8 cellular contexts compared by ENCODE assay signal in the genomic region with DNA sequence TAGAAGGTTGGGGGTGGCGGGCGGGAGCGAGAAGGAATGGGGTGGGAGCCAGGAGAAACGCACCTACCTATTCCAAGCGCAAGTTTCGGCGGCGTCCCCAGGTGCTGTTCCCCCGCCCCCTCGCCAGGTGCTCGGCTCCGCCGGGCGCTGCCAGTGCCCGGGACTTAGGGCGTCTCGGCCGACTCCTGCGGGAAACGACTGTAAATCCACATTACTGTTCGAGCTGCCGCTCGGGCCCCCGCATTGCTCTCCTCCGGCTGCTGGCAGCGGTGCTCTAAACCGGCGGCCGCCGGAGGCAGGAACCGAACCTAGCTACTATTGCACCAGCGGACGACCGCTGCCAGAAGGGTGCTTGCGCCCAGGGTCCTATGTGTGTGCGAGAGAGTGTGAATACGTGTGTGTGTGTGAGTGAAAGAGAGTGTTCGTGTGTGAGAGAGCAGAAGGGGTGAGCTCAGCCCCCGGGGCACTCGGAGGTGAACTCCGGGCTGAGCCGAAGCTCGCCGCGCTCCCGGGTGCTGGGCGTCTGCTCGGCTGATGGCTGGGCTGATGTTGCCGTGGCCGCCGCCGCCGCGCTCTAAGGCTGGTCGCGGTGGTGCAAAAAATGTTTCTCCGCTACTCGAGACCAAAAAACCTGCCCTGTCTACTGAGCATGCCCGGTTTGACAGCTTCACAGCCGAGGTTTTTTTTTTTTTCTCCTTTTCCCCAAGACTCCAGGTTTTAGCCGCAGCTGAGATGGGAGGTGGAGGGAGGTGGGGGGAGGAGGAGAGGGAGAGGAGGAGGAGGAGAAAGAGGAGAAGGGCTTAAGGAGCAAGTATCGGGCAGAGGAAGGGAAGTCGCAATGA.
DNase-seq lines count a peak whose midpoint lies in the region; ATAC-seq, FAIRE-seq and TF ChIP-seq lines count a peak whose summit lies in the region.

No MANE protein-coding gene starts in this region.

- H3K4me1 ChIP-seq in Caco-2 (no peaks in the 10 kb centered on the region), right lobe of liver (no peaks in the 10 kb centered on the region), testis (no peaks in the 10 kb centered on the region)

- no peaks in the 10 kb centered on the region for H3K9me3 ChIP-seq in Caco-2
- H3K9me3 ChIP-seq in right lobe of liver: no peaks in the 10 kb centered on the region
- H3K9me3 ChIP-seq in testis: no peaks in the 10 kb centered on the region

- intact Hi-C loops in Caco-2 (cut with micrococcal nuclease; ENCODE audit: unreplicated experiment) (no loop called here), right lobe of liver (cut with DNase I) (no loop called here), testis (cut with DNase I; ENCODE audit: low total_unique reads) (no loop called here)

- FAIRE-seq in bronchial epithelial cell (lab: Jason Lieb, UNC): no peak

- peaks cover 5% of the 10 kb centered on the region for H3K36me3 Mint-ChIP-seq in Caco-2 (ENCODE audit: insufficient read depth, unreplicated experiment)

- H3K36me3 ChIP-seq in Caco-2 (ENCODE audit: control insufficient read depth, insufficient read depth, low read length) (no peaks in the 10 kb centered on the region), bronchial epithelial cell (ENCODE audit: control insufficient read depth, insufficient read depth, low read length) (no peaks in the 10 kb centered on the region), right lobe of liver (no peaks in the 10 kb centered on the region), testis (ENCODE audit: low read depth, missing control alignments) (no peaks in the 10 kb centered on the region)

- H3K27ac Mint-ChIP-seq in Caco-2 (ENCODE audit: unreplicated experiment): no peak overlapping the region

- H3K27ac ChIP-seq in right lobe of liver: no peak overlapping the region
- H3K27ac ChIP-seq in testis: no peak overlapping the region

- TF ChIP-seq POLR2A in right lobe of liver (IDR thresholded peaks at IDR 0.05) (no peak), testis (IDR thresholded peaks at IDR 0.05) (no peak)

- peaks cover 6% of the 10 kb centered on the region for H3K4me1 Mint-ChIP-seq in Caco-2 (ENCODE audit: low read depth, unreplicated experiment)

- 24% methylated on average over 32 of the region's 63 CpGs for WGBS in right lobe of liver (ENCODE audit: insufficient coverage, low coverage, low lambda C conversion rate, missing lambda C conversion rate)
- 0% methylated on average over 5 to 49 of the region's 63 CpGs for WGBS in testis, 2 donors

- peak in 1 of 2 experiments; percentile 31 for DNase-seq in Caco-2
- peak; percentile 87 for DNase-seq in NCI-H2227 (lab: John Stamatoyannopoulos, UW; ENCODE audit: unreplicated experiment)
- DNase-seq in bronchial epithelial cell (ENCODE audit: low read depth): peak; percentile 8
- DNase-seq in right lobe of liver: peak; percentile 35 to 53 (median 49)
- peak; percentile 23 for DNase-seq in testis
- no peak for DNase-seq in CD1c-positive myeloid dendritic cell (ENCODE audit: extremely low spot score)

- ATAC-seq in right lobe of liver: peak; percentile 32 to 46 (median 39)
- no peak for ATAC-seq in HG02885 (IDR thresholded peaks at IDR 0.05; ENCODE audit: poor library complexity, unreplicated experiment)
- no peak for ATAC-seq in HG02938 (IDR thresholded peaks at IDR 0.05; ENCODE audit: unreplicated experiment)

- H3K27me3 ChIP-seq in Caco-2 (replicated peaks; ENCODE audit: control insufficient read depth, insufficient read depth, low read length): no peaks in the 10 kb centered on the region
- H3K27me3 ChIP-seq in bronchial epithelial cell (ENCODE audit: control insufficient read depth, insufficient read depth, low read length): peaks cover 8% of the 10 kb centered on the region
- H3K27me3 ChIP-seq in right lobe of liver: no peaks in the 10 kb centered on the region
- no peaks in the 10 kb centered on the region for H3K27me3 ChIP-seq in testis

- no TSS peak for BruUV-seq in Caco-2 (replicated peaks; lab: Mats Ljungman, UMichigan)

- no peaks in the 10 kb centered on the region for H3K9me3 Mint-ChIP-seq in Caco-2 (ENCODE audit: unreplicated experiment)

- CTCF ChIA-PET in Caco-2 (lab: Charles Lee): no interaction called here

- H3K4me3 ChIP-seq in Caco-2 (ENCODE audit: low read depth, low read length) (peak overlapping the region; percentile 19; the same call in 1 of the 2 replicates), bronchial epithelial cell (ENCODE audit: low read depth, low read length) (peak overlapping the region; percentile 9), right lobe of liver (peak overlapping the region; percentile 20 to 50 (median 23)), testis (peak overlapping the region; percentile 15 to 38)

- peaks cover 6% of the 10 kb centered on the region for H3K27me3 Mint-ChIP-seq in Caco-2 (ENCODE audit: insufficient read depth, unreplicated experiment)

- POLR2A ChIA-PET in Caco-2 (lab: Charles Lee): no interaction called here

- no peak for TF ChIP-seq CTCF in Caco-2 (IDR thresholded peaks at IDR 0.05; ENCODE audit: insufficient read depth in 1 of 2, low read depth in 1 of 2, low read length in 1 of 2, severe bottlenecking in 1 of 2, unreplicated experiment in 1 of 2)
- no peak for TF ChIP-seq CTCF in bronchial epithelial cell (IDR thresholded peaks at IDR 0.05; ENCODE audit: insufficient read depth, low read length, severe bottlenecking)
- no peak for TF ChIP-seq CTCF in right lobe of liver (IDR thresholded peaks at IDR 0.05)
- TF ChIP-seq CTCF in testis (IDR thresholded peaks at IDR 0.05): no peak

- H3K4me3 Mint-ChIP-seq in Caco-2 (ENCODE audit: unreplicated experiment): peak overlapping the region; percentile 82

Comparison
In these comparisons a context has a peak if more than half of its experiments do, and no peak if none do; other contexts are left out.
1. ATAC-seq: peak in right lobe of liver (4 of 4); none in HG02885 (single experiment) and HG02938 (single experiment).
2. Peak in every context shown above with its lines, with median percentiles within 50 percentile points of each other: H3K4me3 ChIP-seq.